33 cellular contexts compared by ENCODE assay signal in genomic region chr5:71681282-71681681, GRCh38. TPM values are rescaled to one million over a fixed set of nuclear protein-coding genes. Genes with fewer than 3 reads are reported as not detected.
DNase-seq lines count a peak whose midpoint lies in the region; ATAC-seq, FAIRE-seq and TF ChIP-seq lines count a peak whose summit lies in the region.
"Had no signal": no experiment of that assay in that cellular context is flagged by ENCODE, and none has a peak within 500 bp of the region (broad histone marks: within the 10 kb centered on the region; RNA-seq: fewer than 3 reads in every experiment).

No MANE protein-coding gene starts in this region.

- no peaks in the 10 kb centered on the region for H3K4me1 ChIP-seq in gastroesophageal sphincter
- H3K4me1 ChIP-seq in spleen, result no peaks in the 10 kb centered on the region
- H3K4me1 ChIP-seq: sigmoid colon had no signal

- no peak for TF ChIP-seq EP300 in gastroesophageal sphincter (IDR thresholded peaks at IDR 0.05)

- H3K27me3 ChIP-seq in gastroesophageal sphincter (no peaks in the 10 kb centered on the region), spleen (replicated peaks in 1 of 7) (peaks cover 0 to 37% (median 0%) of the 10 kb centered on the region in 7 donors)
- H3K27me3 ChIP-seq: sigmoid colon, transverse colon had no signal

- no peaks in the 10 kb centered on the region for H3K36me3 ChIP-seq in gastroesophageal sphincter
- no peaks in the 10 kb centered on the region for H3K36me3 ChIP-seq in spleen
- H3K36me3 ChIP-seq: sigmoid colon, transverse colon had no signal

- WGBS in gastroesophageal sphincter (ENCODE audit: low coverage in 1 of 2), 2 donors, result 17 to 43% methylated on average over 3 of the region's 3 CpGs
- 64 to 80% (median 69%) methylated on average over 3 of the region's 3 CpGs for WGBS in spleen, 5 donors

- H3K9me3 ChIP-seq in gastroesophageal sphincter (peaks cover 0 to 9% (median 0%) of the 10 kb centered on the region in 3 donors), spleen (peaks cover 0 to 28% (median 13%) of the 10 kb centered on the region in 8 donors)
- H3K9me3 ChIP-seq: transverse colon had no signal

- H3K4me3 ChIP-seq in gastroesophageal sphincter (no peak overlapping the region), spleen (no peak overlapping the region)
- H3K4me3 ChIP-seq: dorsolateral prefrontal cortex, sigmoid colon, SK-N-MC, transverse colon had no signal

- TF ChIP-seq POLR2A in gastroesophageal sphincter (IDR thresholded peaks at IDR 0.05) (no peak), spleen (IDR thresholded peaks at IDR 0.05) (no peak)

- DNase-seq in RCC 7860 (ENCODE audit: low spot score) (peak; percentile 4), dermis blood vessel endothelial cell (peak; percentile 86), spleen (no peak), cerebellar nuclear complex (lab: John Stamatoyannopoulos, UW) (no peak)
- DNase-seq in activated CD4-positive, alpha-beta T cell treated with anti-CD3 and anti-CD28 coated beads for 1 hour, result no peak
- DNase-seq: activated CD4-positive, alpha-beta T cell treated with anti-CD3 and anti-CD28 coated beads, Interleukin-2, amount 10 ng/mL, durations not matched to agents 7 days and 5 days; activated effector memory CD4-positive, alpha-beta T cell treated with Interleukin-2 at 50 U/mL for 16 hours; activated naive CD8-positive, alpha-beta T cell treated with anti-CD3 and anti-CD28 coated beads for 36 hours; anterior cingulate cortex; COR-L47; dorsolateral prefrontal cortex; GDM1; head of caudate nucleus; left ventricle myocardium superior; NCI-H1092 treated with DMSO at 0.1 percent for 48 hours; NCI-H1694 treated with DMSO at 0.1 percent for 48 hours; NCI-H2171; NCI-H524; OCI-M1; sigmoid colon; stimulated activated CD4-positive, alpha-beta T cell treated with anti-CD3 and anti-CD28 coated beads, Interleukin-4, amount 100 ng/mL, for 24 hours; T-helper 1 cell; transverse colon had no signal

- no peak for FAIRE-seq in RCC 7860 (lab: Jason Lieb, UNC)
- FAIRE-seq: endometrium, keratinocyte had no signal

- H3K27ac ChIP-seq in gastroesophageal sphincter, result no peak overlapping the region
- H3K27ac ChIP-seq in spleen, result no peak overlapping the region
- H3K27ac ChIP-seq: dorsolateral prefrontal cortex, sigmoid colon, SK-N-MC, transverse colon had no signal

- intact Hi-C loops in spleen (cut with DNase I; ENCODE audit: low total_unique reads), result no loop called here

- TF ChIP-seq CTCF in gastroesophageal sphincter (IDR thresholded peaks at IDR 0.05) (no peak), spleen (IDR thresholded peaks at IDR 0.05 in 8 of 11, conservative IDR thresholded peaks at IDR 0.05 in 3 of 11) (no peak)

- peak; percentile 39 for ATAC-seq in gastroesophageal sphincter
- ATAC-seq in HG02970 (IDR thresholded peaks at IDR 0.05; ENCODE audit: low FRiP score, unreplicated experiment), result no peak
- ATAC-seq: left ventricle myocardium superior, WTC11 had no signal

RNA-seq across cellular contexts. Expression of gene CARTPT, which starts 37.8 kb away (rescaled TPM):
- total RNA-seq in dermis blood vessel endothelial cell (not detected in 2 replicates), gastroesophageal sphincter (10 to 100 TPM in 1 of 4 donors, 1 to 10 TPM in 3; 1.1 to 40.2 (median 5.4) TPM), spleen (not detected)
- polyA plus RNA-seq in spleen, result not detected
- total RNA-seq: activated CD4-positive, alpha-beta T cell treated with anti-CD3 and anti-CD28 coated beads, Interleukin-2, amount 10 ng/mL, durations not matched to agents 7 days and 5 days; activated CD8-positive, alpha-beta memory T cell treated with anti-CD3 and anti-CD28 coated beads for 36 hours; activated naive CD8-positive, alpha-beta T cell treated with anti-CD3 and anti-CD28 coated beads for 36 hours; left ventricle myocardium superior; mesothelial cell of epicardium; posterior vena cava; WTC11 had no signal
- polyA plus RNA-seq: IgD-negative memory B cell, keratinocyte had no signal

Comparison
In these comparisons a context has a peak if more than half of its experiments do, and no peak if none do; other contexts are left out.
1. DNase-seq: peak in RCC 7860 (single experiment) and dermis blood vessel endothelial cell (single experiment); none in activated CD4-positive, alpha-beta T cell treated with anti-CD3 and anti-CD28 coated beads for 1 hour (single experiment), spleen (single experiment) and cerebellar nuclear complex (0 of 2).